13 cellular contexts compared by ENCODE assay signal in genomic region chr13:38821753-38822551, GRCh38.
DNase-seq lines count a peak whose midpoint lies in the region; ATAC-seq and TF ChIP-seq lines count a peak whose summit lies in the region.
"Had no signal": no experiment of that assay in that cellular context is flagged by ENCODE, and none has a peak within 500 bp of the region (broad histone marks: within the 10 kb centered on the region; RNA-seq: fewer than 3 reads in every experiment).

No MANE protein-coding gene starts in this region.

- no peak overlapping the region for H3K4me3 Mint-ChIP-seq in endodermal cell
- H3K4me3 Mint-ChIP-seq in nephron = no peak overlapping the region

- H3K36me3 ChIP-seq in endodermal cell (ENCODE audit: control insufficient read depth, insufficient read depth, low read length) = no peaks in the 10 kb centered on the region
- H3K36me3 ChIP-seq: heart right ventricle, transverse colon had no signal

- H3K27ac Mint-ChIP-seq in endodermal cell = no peak overlapping the region
- H3K27ac Mint-ChIP-seq in nephron = peak overlapping the region in 2 of 3 experiments; percentile 46 to 94

- peak in 11 of 14 donors; percentile 15 to 81 (median 45) for DNase-seq in C1 segment of cervical spinal cord (lab: John Stamatoyannopoulos, UW)
- DNase-seq in NCI-H1048 (lab: John Stamatoyannopoulos, UW) = peak; percentile 10
- DNase-seq in endodermal cell = no peak
- no peak for DNase-seq in cerebellar cortex (ENCODE audit: low spot score)
- DNase-seq in SKM-1 (lab: John Stamatoyannopoulos, UW; ENCODE audit: unreplicated experiment) = no peak
- no peak for DNase-seq in iPS-NIHi11 (ENCODE audit: low spot score)
- DNase-seq: ACHN; effector memory CD4-positive, alpha-beta T cell; heart right ventricle; mesenchymal stem cell; transverse colon had no signal

- H3K4me3 ChIP-seq in endodermal cell (ENCODE audit: low read length) = no peak overlapping the region
- H3K4me3 ChIP-seq: heart right ventricle, transverse colon had no signal

- H3K9me3 Mint-ChIP-seq in endodermal cell (no peaks in the 10 kb centered on the region), nephron (no peaks in the 10 kb centered on the region)

- no peak overlapping the region for H3K9ac ChIP-seq in endodermal cell (ENCODE audit: extremely low read depth, low read length, poor library complexity, severe bottlenecking)

- H3K9me3 ChIP-seq in endodermal cell (ENCODE audit: control insufficient read depth, low read length) = no peaks in the 10 kb centered on the region
- H3K9me3 ChIP-seq: heart right ventricle, transverse colon had no signal

- H3K36me3 Mint-ChIP-seq in endodermal cell (ENCODE audit: low read depth) (no peaks in the 10 kb centered on the region), nephron (ENCODE audit: low read depth) (no peaks in the 10 kb centered on the region)

- H3K4me1 Mint-ChIP-seq in endodermal cell = peaks cover 8% of the 10 kb centered on the region
- peaks cover 46% of the 10 kb centered on the region for H3K4me1 Mint-ChIP-seq in nephron

- ATAC-seq in HG03139 (IDR thresholded peaks at IDR 0.05; ENCODE audit: unreplicated experiment) = no peak
- ATAC-seq: heart right ventricle had no signal

- H3K27ac ChIP-seq in endodermal cell (ENCODE audit: low read depth, low read length) = peak overlapping the region; percentile 73
- H3K27ac ChIP-seq: heart right ventricle, transverse colon had no signal

- H3K27me3 ChIP-seq in endodermal cell (ENCODE audit: control insufficient read depth, insufficient read depth, low read length, poor library complexity, severe bottlenecking) = no peaks in the 10 kb centered on the region
- H3K27me3 ChIP-seq: heart right ventricle, transverse colon had no signal

- WGBS in endodermal cell (ENCODE audit: insufficient coverage in 1 of 2, insufficient read length in 1 of 2), 2 experiments = 73 to 85% methylated on average over 5 to 8 of the region's 8 CpGs

- no peaks in the 10 kb centered on the region for H3K27me3 Mint-ChIP-seq in endodermal cell (ENCODE audit: insufficient read depth)
- no peaks in the 10 kb centered on the region for H3K27me3 Mint-ChIP-seq in nephron (ENCODE audit: low read depth)

- no peaks in the 10 kb centered on the region for H3K4me1 ChIP-seq in endodermal cell (ENCODE audit: control insufficient read depth, insufficient read depth, low read length)
- H3K4me1 ChIP-seq: heart right ventricle had no signal

- TF ChIP-seq CTCF in endodermal cell (conservative IDR thresholded peaks at IDR 0.05) = no peak
- no peak for TF ChIP-seq CTCF in nephron (IDR thresholded peaks at IDR 0.05; ENCODE audit: unreplicated experiment in 3 of 3)

Comparison
In these comparisons a context has a peak if more than half of its experiments do, and no peak if none do; other contexts are left out.
1. DNase-seq: peak in C1 segment of cervical spinal cord (11 of 14) and NCI-H1048 (single experiment); none in endodermal cell (single experiment), cerebellar cortex (single experiment), SKM-1 (single experiment) and iPS-NIHi11 (single experiment).